Comparison of ENCODE assay signal across 14 cellular contexts in the genomic region with DNA sequence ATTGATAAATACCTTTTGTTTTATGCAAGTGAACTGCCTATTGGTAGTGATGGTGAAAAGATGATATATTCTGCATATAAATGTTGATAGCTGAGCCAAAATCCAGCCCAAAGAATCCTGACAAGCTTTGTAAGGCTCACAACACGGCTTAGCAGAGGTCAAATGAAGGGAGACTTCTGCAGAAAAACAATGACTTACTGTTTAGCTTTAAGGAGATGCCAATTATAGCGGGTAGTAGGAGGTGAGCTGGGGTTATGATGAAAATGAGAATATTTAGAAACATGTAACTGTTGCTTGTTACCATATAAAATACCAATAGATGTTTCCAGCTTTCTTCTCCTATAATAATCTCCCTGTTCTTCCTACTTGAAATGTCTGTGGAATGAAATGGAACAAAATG.
A peak's percentile ranks its signal among the peaks of the same experiment; 100 is the strongest.
DNase-seq lines count a peak whose midpoint lies in the region; ATAC-seq and TF ChIP-seq lines count a peak whose summit lies in the region.
"Had no signal": no experiment of that assay in that cellular context is flagged by ENCODE, and none has a peak within 500 bp of the region (broad histone marks: within the 10 kb centered on the region; RNA-seq: fewer than 3 reads in every experiment).

No MANE protein-coding gene starts in this region.

- intact Hi-C loops in body of pancreas (cut with DNase I), result loop anchor here (10.0 kb wide), 1 partner anchor 53 kb away; no protein-coding TSS in a partner anchor

- H3K9me3 Mint-ChIP-seq in activated naive CD4-positive, alpha-beta T cell treated with anti-CD3 and anti-CD28 coated beads, Interleukin-2, amount 50 U/mL, for 72 hours, result no peaks in the 10 kb centered on the region
- H3K9me3 Mint-ChIP-seq: activated CD4-positive, alpha-beta memory T cell treated with anti-CD3 and anti-CD28 coated beads for 36 hours; activated naive CD4-positive, alpha-beta T cell treated with anti-CD3 and anti-CD28 coated beads for 36 hours; naive thymus-derived CD8-positive, alpha-beta T cell had no signal

- TF ChIP-seq POLR2A in body of pancreas (IDR thresholded peaks at IDR 0.05), result no peak

- H4K20me1 ChIP-seq in DOHH2 (ENCODE audit: control insufficient read depth, insufficient read depth, low read depth, low read length), result peaks cover 9% of the 10 kb centered on the region; the same call in 1 of the 2 replicates

- H3K4me3 ChIP-seq in DOHH2 (ENCODE audit: low read length) (no peak overlapping the region), body of pancreas (no peak overlapping the region), liver (ENCODE audit: low read depth in 1 of 3, low read length in 3 of 3) (no peak overlapping the region), skeletal muscle tissue (ENCODE audit: low read length in 3 of 3) (peak overlapping the region in 2 of 3 donors; percentile 2 to 13)

- DNase-seq in body of pancreas (no peak), NAMALWA (ENCODE audit: low spot score) (no peak)
- DNase-seq in stimulated activated naive CD8-positive, alpha-beta T cell treated with anti-CD3 and anti-CD28 coated beads, Interleukin-15, Interleukin-2, amounts not matched to agents 100 U/mL and 50 U/mL, for 24 hours, result no peak
- DNase-seq in activated naive CD4-positive, alpha-beta T cell treated with anti-CD3 and anti-CD28 coated beads, Interleukin-2, amount 50 U/mL, for 72 hours (ENCODE audit: low spot score in 2 of 2), result no peak
- DNase-seq: activated CD4-positive, alpha-beta memory T cell treated with anti-CD3 and anti-CD28 coated beads for 36 hours; activated naive CD4-positive, alpha-beta T cell treated with anti-CD3 and anti-CD28 coated beads for 36 hours; C1 segment of cervical spinal cord; GF-D8; naive thymus-derived CD8-positive, alpha-beta T cell; stimulated activated CD4-positive, alpha-beta T cell treated with anti-CD3 and anti-CD28 coated beads, Interleukin-4, amount 100 ng/mL, for 24 hours had no signal

- H3K4me2 ChIP-seq in DOHH2 (ENCODE audit: low read length), result peak overlapping the region; percentile 2; the same call in 1 of the 2 replicates

- TF ChIP-seq CTCF in DOHH2 (IDR thresholded peaks at IDR 0.05; ENCODE audit: low read depth, low read length, poor library complexity, severe bottlenecking) (no peak), body of pancreas (IDR thresholded peaks at IDR 0.05) (no peak), liver (IDR thresholded peaks at IDR 0.05; ENCODE audit: low read depth, low read length, missing input control) (no peak)

- no peak for ATAC-seq in body of pancreas
- ATAC-seq in stimulated activated naive CD8-positive, alpha-beta T cell treated with anti-CD3 and anti-CD28 coated beads, Interleukin-15, Interleukin-2, amounts not matched to agents 100 U/mL and 50 U/mL, for 24 hours, result no peak
- no peak for ATAC-seq in activated naive CD4-positive, alpha-beta T cell treated with anti-CD3 and anti-CD28 coated beads, Interleukin-2, amount 50 U/mL, for 72 hours
- ATAC-seq in GM18520 (IDR thresholded peaks at IDR 0.05; ENCODE audit: unreplicated experiment), result no peak
- ATAC-seq: naive thymus-derived CD8-positive, alpha-beta T cell had no signal

- H3K27ac ChIP-seq in DOHH2 (ENCODE audit: low read depth, low read length) (no peak overlapping the region), body of pancreas (peak overlapping the region in 3 of 4 donors; percentile 35 to 56 (median 41)), liver (ENCODE audit: low read depth in 1 of 2, low read length in 2 of 2) (peak overlapping the region; percentile 37 to 47), skeletal muscle tissue (ENCODE audit: low read depth, low read length) (peak overlapping the region; percentile 68)

- H3K79me2 ChIP-seq in DOHH2 (ENCODE audit: control insufficient read depth, low read length), result peaks cover 47% of the 10 kb centered on the region

- no peaks in the 10 kb centered on the region for H3K36me3 Mint-ChIP-seq in activated naive CD4-positive, alpha-beta T cell treated with anti-CD3 and anti-CD28 coated beads, Interleukin-2, amount 50 U/mL, for 72 hours
- H3K36me3 Mint-ChIP-seq: activated CD4-positive, alpha-beta memory T cell treated with anti-CD3 and anti-CD28 coated beads for 36 hours had no signal

- no peaks in the 10 kb centered on the region for H3K36me3 ChIP-seq in DOHH2 (ENCODE audit: control insufficient read depth, low read length)
- H3K36me3 ChIP-seq in body of pancreas (replicated peaks in 1 of 2; ENCODE audit: insufficient read depth in 1 of 2, low read depth in 2 of 2), result no peaks in the 10 kb centered on the region
- no peaks in the 10 kb centered on the region for H3K36me3 ChIP-seq in liver (ENCODE audit: control insufficient read depth in 4 of 4, insufficient read depth in 3 of 4, low read depth in 1 of 4, low read length in 3 of 4)
- no peaks in the 10 kb centered on the region for H3K36me3 ChIP-seq in skeletal muscle tissue (ENCODE audit: control insufficient read depth in 3 of 3, insufficient read depth in 3 of 3, low read length in 3 of 3)

- H3K4me1 ChIP-seq in DOHH2 (ENCODE audit: control insufficient read depth, low read length) (peaks cover 55% of the 10 kb centered on the region), body of pancreas (peaks cover 90% of the 10 kb centered on the region), liver (ENCODE audit: control insufficient read depth in 4 of 4, insufficient read depth in 4 of 4, low read length in 3 of 4) (peaks cover 8 to 64% (median 38%) of the 10 kb centered on the region in 4 donors), skeletal muscle tissue (ENCODE audit: control insufficient read depth in 3 of 3, insufficient read depth in 3 of 3, low read length in 3 of 3) (peaks cover 81 to 92% (median 87%) of the 10 kb centered on the region in 3 donors)

- TF ChIP-seq RAD21 in liver (IDR thresholded peaks at IDR 0.05), result no peak

- H3K9me3 ChIP-seq in DOHH2 (ENCODE audit: control insufficient read depth, insufficient read depth, low read length) (no peaks in the 10 kb centered on the region), body of pancreas (no peaks in the 10 kb centered on the region), liver (ENCODE audit: control insufficient read depth in 4 of 4, low read length in 3 of 4) (no peaks in the 10 kb centered on the region), skeletal muscle tissue (ENCODE audit: control insufficient read depth in 3 of 3, low read length in 3 of 3) (no peaks in the 10 kb centered on the region)

- H3K9me2 ChIP-seq in DOHH2 (replicated peaks; ENCODE audit: control insufficient read depth, low read length), result no peaks in the 10 kb centered on the region

- H3K27me3 ChIP-seq in DOHH2 (ENCODE audit: control insufficient read depth, low read length) (no peaks in the 10 kb centered on the region), body of pancreas (no peaks in the 10 kb centered on the region), liver (ENCODE audit: control insufficient read depth in 4 of 4, insufficient read depth in 4 of 4, low read length in 3 of 4) (no peaks in the 10 kb centered on the region), skeletal muscle tissue (ENCODE audit: control insufficient read depth in 3 of 3, insufficient read depth in 3 of 3, low read length in 3 of 3) (no peaks in the 10 kb centered on the region)

- H3F3A ChIP-seq in DOHH2 (ENCODE audit: control insufficient read depth, insufficient read depth), result peaks cover under 1% of the 10 kb centered on the region; the same call in 1 of the 2 replicates

- H3K9ac ChIP-seq in liver (ENCODE audit: low read depth in 1 of 2, low read length in 2 of 2) (peak overlapping the region in 1 of 2 donors; percentile 32), skeletal muscle tissue (ENCODE audit: low read depth in 1 of 3, low read length in 3 of 3) (peak overlapping the region; percentile 4 to 12 (median 8))

- WGBS in body of pancreas, 2 donors, result 5 to 16% methylated on average over 2 of the region's 2 CpGs
- 36% methylated on average over 2 of the region's 2 CpGs for WGBS in liver

- no peak overlapping the region for H3K27ac Mint-ChIP-seq in activated naive CD4-positive, alpha-beta T cell treated with anti-CD3 and anti-CD28 coated beads, Interleukin-2, amount 50 U/mL, for 72 hours
- H3K27ac Mint-ChIP-seq: activated CD4-positive, alpha-beta memory T cell treated with anti-CD3 and anti-CD28 coated beads for 36 hours; activated naive CD4-positive, alpha-beta T cell treated with anti-CD3 and anti-CD28 coated beads for 36 hours; naive thymus-derived CD8-positive, alpha-beta T cell had no signal

TF ChIP-seq in liver, 16 proteins besides CTCF, POLR2A, EP300 and RAD21 (continues in another document):
- TF ChIP-seq TAF1 (conservative IDR thresholded peaks at IDR 0.05), result no peak
- no peak for TF ChIP-seq YY1 (IDR thresholded peaks at IDR 0.05)
- no peak for TF ChIP-seq SP1 (IDR thresholded peaks at IDR 0.05)
- TF ChIP-seq EGR1 (IDR thresholded peaks at IDR 0.05; ENCODE audit: low read depth in 2 of 2), result no peak
- TF ChIP-seq HNF4G (IDR thresholded peaks at IDR 0.05), result no peak
- TF ChIP-seq RXRA (IDR thresholded peaks at IDR 0.05), result no peak
- TF ChIP-seq ZBTB33 (IDR thresholded peaks at IDR 0.05), result no peak
- TF ChIP-seq FOXA1 (IDR thresholded peaks at IDR 0.05), result no peak
- no peak for TF ChIP-seq NR2F2 (IDR thresholded peaks at IDR 0.05)
- TF ChIP-seq GABPA (IDR thresholded peaks at IDR 0.05 in 1 of 2, conservative IDR thresholded peaks at IDR 0.05 in 1 of 2), result no peak
- no peak for TF ChIP-seq HNF4A (conservative IDR thresholded peaks at IDR 0.05)

Comparison
In these comparisons a context has a peak if more than half of its experiments do, and no peak if none do; other contexts are left out.
1. H3K4me3 ChIP-seq: peak in skeletal muscle tissue (2 of 3); none in DOHH2 (single experiment), body of pancreas (0 of 2) and liver (0 of 3).